ENCODE assay signal across 8 cellular contexts in the genomic region with DNA sequence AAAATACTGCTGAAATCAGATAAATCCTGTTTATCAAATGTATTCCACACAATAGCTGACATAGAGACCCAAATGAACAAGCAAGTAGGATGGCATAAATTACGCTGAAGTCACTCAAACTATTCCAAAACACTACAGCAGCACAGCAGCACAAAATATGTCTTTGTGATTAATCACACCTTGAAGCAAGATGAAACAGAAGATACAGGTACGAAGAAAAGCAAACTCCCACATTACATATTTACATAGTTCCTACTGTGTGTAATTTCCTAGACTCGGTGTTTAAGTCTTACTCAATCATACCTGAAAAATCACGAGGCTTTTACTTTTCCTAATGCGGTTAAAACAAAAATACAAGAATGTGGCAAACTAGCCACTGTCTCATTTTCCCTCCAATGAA.
"Had no signal": no experiment of that assay in that cellular context is flagged by ENCODE, and none has a peak within 500 bp of the region (broad histone marks: within the 10 kb centered on the region; RNA-seq: fewer than 3 reads in every experiment).

No MANE protein-coding gene starts in this region.

- H3K27me3 Mint-ChIP-seq: naive thymus-derived CD4-positive, alpha-beta T cell had no signal

- ATAC-seq: left cardiac atrium; naive thymus-derived CD4-positive, alpha-beta T cell had no signal

- H3K27ac ChIP-seq: coronary artery, tibial nerve had no signal

- DNase-seq: activated CD8-positive, alpha-beta memory T cell treated with anti-CD3 and anti-CD28 coated beads for 24 hours; caudate nucleus; effector memory CD4-positive, alpha-beta T cell; left cardiac atrium; naive thymus-derived CD4-positive, alpha-beta T cell; posterior cingulate gyrus had no signal
